In genomic region chr14:22502551-22502950, GRCh38 we compare ENCODE assay signal across 12 cellular contexts.
DNase-seq lines count a peak whose midpoint lies in the region; ATAC-seq and TF ChIP-seq lines count a peak whose summit lies in the region.
"Had no signal": no experiment of that assay in that cellular context is flagged by ENCODE, and none has a peak within 500 bp of the region (broad histone marks: within the 10 kb centered on the region; RNA-seq: fewer than 3 reads in every experiment).

No MANE protein-coding gene starts in this region.

- no peaks in the 10 kb centered on the region for H3K4me1 ChIP-seq in muscle layer of duodenum (ENCODE audit: control insufficient read depth in 1 of 2, insufficient read depth in 2 of 2, low read length in 2 of 2)
- H3K4me1 ChIP-seq: parathyroid adenoma had no signal

- no peaks in the 10 kb centered on the region for H3K9me3 ChIP-seq in muscle layer of duodenum (ENCODE audit: control insufficient read depth in 1 of 2, low read length in 2 of 2)

- intact Hi-C loops in natural killer cell (cut with micrococcal nuclease): no loop called here
- intact Hi-C loops in activated T-helper 2 cell treated with anti-CD3 and anti-CD28 coated beads, Interferon-gamma antibody, Interleukin-2, Interleukin-4, amounts not matched to agents 10 μg/mL and 5 μg/mL and 100 μg/mL, durations not matched to agents 14 hours and 24 hours and 36 hours (cut with micrococcal nuclease): loop anchor here (10.0 kb wide), 2 partner anchors 278 to 378 kb away; no protein-coding TSS in a partner anchor

- in situ Hi-C loops in GM13977 (cut with MboI; ENCODE audit: low pct_unique_long_range_greater_than_20kb, low sequenced_read_pairs, unreplicated experiment): no loop called here

- H3K27me3 Mint-ChIP-seq in natural killer cell treated with Interleukin-12 subunit alpha and Interleukin-12 subunit beta and Interleukin-15 and Interleukin-18, amount 100 ng/mL, for 72 hours: no peaks in the 10 kb centered on the region
- H3K27me3 Mint-ChIP-seq in natural killer cell (ENCODE audit: low read depth in 2 of 2): no peaks in the 10 kb centered on the region
- H3K27me3 Mint-ChIP-seq in activated T-helper 2 cell treated with anti-CD3 and anti-CD28 coated beads, Interferon-gamma antibody, Interleukin-2, Interleukin-4, amounts not matched to agents 10 μg/mL and 5 μg/mL and 100 μg/mL, durations not matched to agents 14 hours and 24 hours and 36 hours (ENCODE audit: low read depth): no peaks in the 10 kb centered on the region

- no peak for TF ChIP-seq CTCF in natural killer cell (IDR thresholded peaks at IDR 0.05)
- no peak for TF ChIP-seq CTCF in GM13977 (IDR thresholded peaks at IDR 0.05; ENCODE audit: extremely low read depth, insufficient read depth, missing control alignments)

- peak overlapping the region; percentile 47 for H3K27ac ChIP-seq in muscle layer of duodenum (ENCODE audit: low read length)
- H3K27ac ChIP-seq: parathyroid adenoma had no signal

- no peaks in the 10 kb centered on the region for H3K36me3 ChIP-seq in muscle layer of duodenum (ENCODE audit: control insufficient read depth in 1 of 2, insufficient read depth in 2 of 2, low read length in 2 of 2)

- peak overlapping the region; percentile 61 for H3K4me3 Mint-ChIP-seq in natural killer cell treated with Interleukin-12 subunit alpha and Interleukin-12 subunit beta and Interleukin-15 and Interleukin-18, amount 100 ng/mL, for 72 hours
- H3K4me3 Mint-ChIP-seq in natural killer cell: no peak overlapping the region
- H3K4me3 Mint-ChIP-seq in activated T-helper 2 cell treated with anti-CD3 and anti-CD28 coated beads, Interferon-gamma antibody, Interleukin-2, Interleukin-4, amounts not matched to agents 10 μg/mL and 5 μg/mL and 100 μg/mL, durations not matched to agents 14 hours and 24 hours and 36 hours (ENCODE audit: low read depth): peak overlapping the region; percentile 88
- H3K4me3 Mint-ChIP-seq: CD14-positive monocyte had no signal

- H3K27ac Mint-ChIP-seq in natural killer cell treated with Interleukin-12 subunit alpha and Interleukin-12 subunit beta and Interleukin-15 and Interleukin-18, amount 100 ng/mL, for 72 hours: peak overlapping the region; percentile 85 to 89
- peak overlapping the region in 1 of 2 donors; percentile 72 for H3K27ac Mint-ChIP-seq in natural killer cell
- peak overlapping the region; percentile 90 for H3K27ac Mint-ChIP-seq in activated T-helper 2 cell treated with anti-CD3 and anti-CD28 coated beads, Interferon-gamma antibody, Interleukin-2, Interleukin-4, amounts not matched to agents 10 μg/mL and 5 μg/mL and 100 μg/mL, durations not matched to agents 14 hours and 24 hours and 36 hours

- ATAC-seq in natural killer cell treated with Interleukin-12 subunit alpha and Interleukin-12 subunit beta and Interleukin-15 and Interleukin-18, amount 100 ng/mL, for 72 hours: no peak
- no peak for ATAC-seq in natural killer cell

- H3K4me1 Mint-ChIP-seq in natural killer cell treated with Interleukin-12 subunit alpha and Interleukin-12 subunit beta and Interleukin-15 and Interleukin-18, amount 100 ng/mL, for 72 hours (ENCODE audit: low read depth in 2 of 2): peaks cover 32 to 59% of the 10 kb centered on the region in 2 donors
- peaks cover 43 to 54% of the 10 kb centered on the region in 2 donors for H3K4me1 Mint-ChIP-seq in natural killer cell
- peaks cover 56% of the 10 kb centered on the region for H3K4me1 Mint-ChIP-seq in activated T-helper 2 cell treated with anti-CD3 and anti-CD28 coated beads, Interferon-gamma antibody, Interleukin-2, Interleukin-4, amounts not matched to agents 10 μg/mL and 5 μg/mL and 100 μg/mL, durations not matched to agents 14 hours and 24 hours and 36 hours (ENCODE audit: low read depth)
- H3K4me1 Mint-ChIP-seq: CD14-positive monocyte had no signal

- no peaks in the 10 kb centered on the region for H3K36me3 Mint-ChIP-seq in natural killer cell treated with Interleukin-12 subunit alpha and Interleukin-12 subunit beta and Interleukin-15 and Interleukin-18, amount 100 ng/mL, for 72 hours
- no peaks in the 10 kb centered on the region for H3K36me3 Mint-ChIP-seq in natural killer cell
- H3K36me3 Mint-ChIP-seq in activated T-helper 2 cell treated with anti-CD3 and anti-CD28 coated beads, Interferon-gamma antibody, Interleukin-2, Interleukin-4, amounts not matched to agents 10 μg/mL and 5 μg/mL and 100 μg/mL, durations not matched to agents 14 hours and 24 hours and 36 hours (ENCODE audit: low read depth): peaks cover 97% of the 10 kb centered on the region
- H3K36me3 Mint-ChIP-seq: CD14-positive monocyte had no signal

- no peak for DNase-seq in natural killer cell treated with Interleukin-12 subunit alpha and Interleukin-12 subunit beta and Interleukin-15 and Interleukin-18, amount 100 ng/mL, for 72 hours (ENCODE audit: low spot score)
- DNase-seq in natural killer cell: no peak
- no peak for DNase-seq in activated T-helper 2 cell treated with anti-CD3 and anti-CD28 coated beads, Interferon-gamma antibody, Interleukin-2, Interleukin-4, amounts not matched to agents 10 μg/mL and 5 μg/mL and 100 μg/mL, durations not matched to agents 14 hours and 24 hours and 36 hours (ENCODE audit: low spot score)
- DNase-seq in GM13977 (ENCODE audit: low spot score): no peak
- no peak for DNase-seq in NCI-H2196 treated with DMSO at 0.1 percent for 48 hours (lab: John Stamatoyannopoulos, UW; ENCODE audit: unreplicated experiment)
- no peak for DNase-seq in NCI-H187 treated with DMSO at 0.1 percent for 48 hours (lab: John Stamatoyannopoulos, UW)
- DNase-seq in superior temporal gyrus (ENCODE audit: extremely low spot score): no peak
- DNase-seq: NCI-H1105 treated with DMSO at 0.1 percent for 48 hours, NCI-H510A had no signal

- no peaks in the 10 kb centered on the region for H3K27me3 ChIP-seq in muscle layer of duodenum (ENCODE audit: low read depth, low read length)

- no peaks in the 10 kb centered on the region for H3K9me3 Mint-ChIP-seq in natural killer cell treated with Interleukin-12 subunit alpha and Interleukin-12 subunit beta and Interleukin-15 and Interleukin-18, amount 100 ng/mL, for 72 hours
- no peaks in the 10 kb centered on the region for H3K9me3 Mint-ChIP-seq in natural killer cell
- H3K9me3 Mint-ChIP-seq in activated T-helper 2 cell treated with anti-CD3 and anti-CD28 coated beads, Interferon-gamma antibody, Interleukin-2, Interleukin-4, amounts not matched to agents 10 μg/mL and 5 μg/mL and 100 μg/mL, durations not matched to agents 14 hours and 24 hours and 36 hours: no peaks in the 10 kb centered on the region

- no peak overlapping the region for H3K4me3 ChIP-seq in muscle layer of duodenum (ENCODE audit: low read depth in 1 of 2, low read length in 2 of 2)
